ENCODE assay signal across 28 cellular contexts in genomic region chr1:220565670-220566069, GRCh38. TPM values are rescaled to one million over a fixed set of nuclear protein-coding genes. Genes with fewer than 3 reads are reported as not detected.
DNase-seq lines count a peak whose midpoint lies in the region; ATAC-seq and TF ChIP-seq lines count a peak whose summit lies in the region.
"Had no signal": no experiment of that assay in that cellular context is flagged by ENCODE, and none has a peak within 500 bp of the region (broad histone marks: within the 10 kb centered on the region; RNA-seq: fewer than 3 reads in every experiment).

No MANE protein-coding gene starts in this region.

- no peak for TF ChIP-seq POLR2A in adrenal gland (IDR thresholded peaks at IDR 0.05)

- H3K27ac Mint-ChIP-seq in MCF 10A (ENCODE audit: low read depth, unreplicated experiment): no peak overlapping the region
- H3K27ac Mint-ChIP-seq: CD4-positive, alpha-beta memory T cell; stimulated activated naive CD8-positive, alpha-beta T cell treated with anti-CD3 and anti-CD28 coated beads, Interleukin-15, amount 100 ng/mL, for 72 hours had no signal

- H3K4me1 Mint-ChIP-seq in MCF 10A (ENCODE audit: insufficient read depth, unreplicated experiment): peaks cover 6% of the 10 kb centered on the region
- H3K4me1 Mint-ChIP-seq: CD4-positive, alpha-beta memory T cell; stimulated activated naive CD8-positive, alpha-beta T cell treated with anti-CD3 and anti-CD28 coated beads, Interleukin-15, amount 100 ng/mL, for 72 hours had no signal

- H3K4me3 Mint-ChIP-seq in MCF 10A (ENCODE audit: unreplicated experiment): no peak overlapping the region
- H3K4me3 Mint-ChIP-seq: CD4-positive, alpha-beta memory T cell; stimulated activated naive CD8-positive, alpha-beta T cell treated with anti-CD3 and anti-CD28 coated beads, Interleukin-15, amount 100 ng/mL, for 72 hours had no signal

- no peaks in the 10 kb centered on the region for H3K27me3 Mint-ChIP-seq in MCF 10A (ENCODE audit: insufficient read depth, unreplicated experiment)

- peak; percentile 54 for DNase-seq in NCI-H82 (lab: John Stamatoyannopoulos, UW)
- DNase-seq in NCI-H82 treated with DMSO at 0.1 percent for 48 hours (lab: John Stamatoyannopoulos, UW; ENCODE audit: unreplicated experiment): no peak
- peak; percentile 30 for DNase-seq in LNCaP clone FGC (ENCODE audit: low read depth)
- DNase-seq in COLO829 (ENCODE audit: low spot score): no peak
- no peak for DNase-seq in adrenal gland
- no peak for DNase-seq in MCF 10A (ENCODE audit: unreplicated experiment)
- DNase-seq: activated CD4-positive, alpha-beta T cell treated with anti-CD3 and anti-CD28 coated beads, Interleukin-2, amount 50 U/mL, for 48 hours; activated gamma-delta T cell treated with Interleukin-2 at 50 U/mL for 16 hours; activated T-cell treated with anti-CD3 and anti-CD28 coated beads, Interleukin-2, amount 50 U/mL, for 48 hours; caudate nucleus; CD4-positive, alpha-beta memory T cell; cortex of kidney; effector memory CD4-positive, alpha-beta T cell; erythroblast; Kasumi-1; left ventricle myocardium inferior; mesenchymal stem cell; NCI-H1694 treated with DMSO at 0.1 percent for 48 hours; NCI-H345; PC-9; right lobe of liver; stimulated activated CD4-positive, alpha-beta T cell treated with anti-CD3 and anti-CD28 coated beads, Interleukin-12 subunit alpha, Interleukin-12 subunit beta, amount 100 ng/mL, for 4 hours; stimulated activated CD4-positive, alpha-beta T cell treated with anti-CD3 and anti-CD28 coated beads, Interleukin-2, amount 100 ng/mL, for 48 hours; stimulated activated naive CD8-positive, alpha-beta T cell treated with anti-CD3 and anti-CD28 coated beads, Interleukin-15, amount 100 ng/mL, for 72 hours; T-helper 2 cell had no signal

- BruUV-seq in MCF 10A (replicated peaks; lab: Mats Ljungman, UMichigan): no TSS peak

- CTCF ChIA-PET in MCF 10A (lab: Yijun Ruan, JAX): interaction anchor here (0.6 to 2.0 kb wide), 6 partner anchors 10 to 285 kb away, joined by 3 to 6 read pairs (median 4); no protein-coding TSS in a partner anchor

- peaks cover 0 to 6% of the 10 kb centered on the region in 2 donors for H3K4me1 ChIP-seq in adrenal gland (replicated peaks in 1 of 2)
- H3K4me1 ChIP-seq: right lobe of liver had no signal

- H3K36me3 Mint-ChIP-seq in MCF 10A (ENCODE audit: insufficient read depth, unreplicated experiment): no peaks in the 10 kb centered on the region
- H3K36me3 Mint-ChIP-seq: CD4-positive, alpha-beta memory T cell had no signal

- TF ChIP-seq CTCF in LNCaP clone FGC (IDR thresholded peaks at IDR 0.05; ENCODE audit: control insufficient read depth, extremely low read depth, insufficient read depth) (no peak), adrenal gland (IDR thresholded peaks at IDR 0.05) (no peak), MCF 10A (IDR thresholded peaks at IDR 0.05; ENCODE audit: unreplicated experiment) (no peak)

- H3K27me3 ChIP-seq in adrenal gland: no peaks in the 10 kb centered on the region
- H3K27me3 ChIP-seq: right lobe of liver had no signal

- H3K9me3 Mint-ChIP-seq in MCF 10A (ENCODE audit: unreplicated experiment): no peaks in the 10 kb centered on the region
- H3K9me3 Mint-ChIP-seq: CD4-positive, alpha-beta memory T cell; stimulated activated naive CD8-positive, alpha-beta T cell treated with anti-CD3 and anti-CD28 coated beads, Interleukin-15, amount 100 ng/mL, for 72 hours had no signal

- POLR2A ChIA-PET in MCF 10A (lab: Yijun Ruan, JAX): interaction anchor here (0.7 to 1.6 kb wide), 4 partner anchors 12 to 44 kb away, joined by 3 to 4 read pairs (median 4); no protein-coding TSS in a partner anchor

- intact Hi-C loops in adrenal gland (cut with DNase I) (no loop called here), MCF 10A (cut with micrococcal nuclease) (no loop called here)

- peak; percentile 43; the same call in 1 of the 3 replicates for ATAC-seq in SK-N-SH treated with all-trans-retinoic acid at 6 μM for 48 hours
- ATAC-seq: activated CD4-positive, CD25-positive, alpha-beta regulatory T cell treated with anti-CD3 and anti-CD28 coated beads, Interleukin-2, amount 50 U/mL, for 24 hours; right lobe of liver; stimulated activated naive CD8-positive, alpha-beta T cell treated with anti-CD3 and anti-CD28 coated beads, Interleukin-15, amount 100 ng/mL, for 72 hours had no signal

- H3K27ac ChIP-seq in adrenal gland: no peak overlapping the region
- H3K27ac ChIP-seq: left ventricle myocardium inferior, PC-9, right lobe of liver, thoracic aorta had no signal

- H3K36me3 ChIP-seq in adrenal gland (replicated peaks in 1 of 2): no peaks in the 10 kb centered on the region
- H3K36me3 ChIP-seq: left ventricle myocardium inferior, right lobe of liver, thoracic aorta had no signal

- H3K9me3 ChIP-seq in adrenal gland (replicated peaks in 1 of 3): peaks cover 0 to 6% (median 0%) of the 10 kb centered on the region in 3 donors
- H3K9me3 ChIP-seq: left ventricle myocardium inferior, right lobe of liver, thoracic aorta had no signal

- H3K4me3 ChIP-seq in LNCaP clone FGC (ENCODE audit: low read depth, low read length) (no peak overlapping the region), adrenal gland (no peak overlapping the region)
- H3K4me3 ChIP-seq: left ventricle myocardium inferior, PC-9, right lobe of liver, thoracic aorta had no signal

TF ChIP-seq in SK-N-SH treated with all-trans-retinoic acid at 6 μM for 48 hours, 23 proteins besides CTCF, POLR2A, EP300 and RAD21:
- TF ChIP-seq ZNF8 (CRISPR knock-in tag; IDR thresholded peaks at IDR 0.05) (no peak), RARB (CRISPR knock-in tag; IDR thresholded peaks at IDR 0.05) (no peak), ZNF70 (CRISPR knock-in tag; IDR thresholded peaks at IDR 0.05) (no peak), ZC3H10 (CRISPR knock-in tag; IDR thresholded peaks at IDR 0.05) (no peak)

RNA-seq across cellular contexts. Expression of gene MARK1, which starts 37.7 kb away (rescaled TPM):
- total RNA-seq in adrenal gland (1 to 10 TPM; 1.7 to 9.1 (median 3.9) TPM), MCF 10A (2022) (7.5 and 12.9 TPM in 2 replicates)
- 1 to 10 TPM; 2.6 to 5.0 (median 2.9) TPM for polyA plus RNA-seq in adrenal gland
- polyA plus RNA-seq: CD4-positive, alpha-beta memory T cell had no signal

Comparison
In these comparisons a context has a peak if more than half of its experiments do, and no peak if none do; other contexts are left out.
1. DNase-seq: peak in NCI-H82 (single experiment) and LNCaP clone FGC (single experiment); none in NCI-H82 treated with DMSO at 0.1 percent for 48 hours (single experiment), COLO829 (single experiment), adrenal gland (0 of 7) and MCF 10A (single experiment).